ENCODE assay signal across 26 cellular contexts in genomic region chr9:118736406-118736805, GRCh38.
"Had no signal": no experiment of that assay in that cellular context is flagged by ENCODE, and none has a peak within 500 bp of the region (broad histone marks: within the 10 kb centered on the region; RNA-seq: fewer than 3 reads in every experiment).

No MANE protein-coding gene starts in this region.

- H3K27me3 Mint-ChIP-seq: dendritic cell treated with granulocyte-macrophage colony-stimulating factor and Interleukin-4, amounts not matched to agents 40 ng/mL and 50 ng/mL, for 4 days; effector memory CD8-positive, alpha-beta T cell; naive thymus-derived CD4-positive, alpha-beta T cell had no signal

- H3K4me1 ChIP-seq: esophagus squamous epithelium, gastrocnemius medialis, heart right ventricle, left lung, lower lobe of right lung had no signal

- H3K9me3 ChIP-seq: gastrocnemius medialis had no signal

- FAIRE-seq: endometrium, islet of Langerhans, keratinocyte had no signal

- ATAC-seq: effector memory CD8-positive, alpha-beta T cell; esophagus mucosa; gastrocnemius medialis; heart right ventricle; left cardiac atrium; left lung; left ventricle myocardium superior; lower lobe of right lung; naive thymus-derived CD4-positive, alpha-beta T cell had no signal

- DNase-seq: cortex of kidney; effector CD8-positive, alpha-beta T cell; effector memory CD8-positive, alpha-beta T cell; endodermal cell; erythroblast; esophagus squamous epithelium; foreskin fibroblast; foreskin melanocyte; gastrocnemius medialis; glutamatergic neuron; head of caudate nucleus; heart right ventricle; hippocampal formation; left cardiac atrium; left lung; left ventricle myocardium superior; lower lobe of right lung; mesenchymal stem cell; midbrain; naive thymus-derived CD4-positive, alpha-beta T cell had no signal

- H3K4me3 ChIP-seq: esophagus squamous epithelium, gastrocnemius medialis, heart right ventricle, left lung, lower lobe of right lung had no signal

- H3K36me3 ChIP-seq: esophagus squamous epithelium, gastrocnemius medialis, heart right ventricle, left lung, lower lobe of right lung had no signal

- H3K4me1 Mint-ChIP-seq: naive thymus-derived CD4-positive, alpha-beta T cell had no signal

- H3K27ac Mint-ChIP-seq: dendritic cell treated with granulocyte-macrophage colony-stimulating factor and Interleukin-4, amounts not matched to agents 40 ng/mL and 50 ng/mL, for 4 days; effector memory CD8-positive, alpha-beta T cell; endodermal cell; naive thymus-derived CD4-positive, alpha-beta T cell had no signal

- H3K27ac ChIP-seq: epithelial cell of prostate, esophagus squamous epithelium, gastrocnemius medialis, heart right ventricle, left lung, lower lobe of right lung had no signal

- H3K27me3 ChIP-seq: esophagus squamous epithelium, gastrocnemius medialis, heart right ventricle, left lung had no signal

- H3K4me3 Mint-ChIP-seq: dendritic cell treated with granulocyte-macrophage colony-stimulating factor and Interleukin-4, amounts not matched to agents 40 ng/mL and 50 ng/mL, for 4 days; effector memory CD8-positive, alpha-beta T cell; endodermal cell; naive thymus-derived CD4-positive, alpha-beta T cell had no signal
